In the genomic region with DNA sequence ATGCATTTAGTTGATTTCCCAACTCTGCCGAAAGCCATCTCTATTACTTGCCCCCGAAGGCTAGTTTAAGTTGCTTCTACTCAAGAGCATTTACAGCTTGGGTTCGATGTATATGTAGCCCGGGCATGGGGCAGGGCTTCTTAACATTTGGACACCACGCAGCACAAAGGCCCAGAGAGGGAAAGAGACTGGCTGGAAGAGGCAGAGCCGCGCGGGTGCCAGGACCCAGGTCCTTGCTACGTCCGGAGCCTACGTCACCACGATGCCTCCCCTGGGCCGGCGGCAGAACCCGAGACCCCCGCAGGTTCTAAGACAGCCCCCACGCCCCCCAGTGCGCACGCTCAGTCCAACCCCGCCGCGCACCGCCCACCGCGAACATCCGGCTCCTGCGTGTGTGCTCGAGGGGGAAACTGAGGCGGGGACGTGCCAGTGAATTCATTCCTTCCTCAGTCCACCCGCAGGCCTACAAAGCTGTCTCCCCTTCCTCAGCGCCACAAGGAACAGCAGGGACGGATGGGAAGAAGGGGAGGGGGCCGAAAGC, we compare ENCODE assay signal across 8 cellular contexts. TPM values are rescaled to one million over a fixed set of nuclear protein-coding genes. Genes with fewer than 3 reads are reported as not detected.
DNase-seq lines count a peak whose midpoint lies in the region; ATAC-seq and FAIRE-seq lines count a peak whose summit lies in the region.

No MANE protein-coding gene starts in this region.

- CTCF ChIA-PET in activated naive CD4-positive, alpha-beta T cell treated with anti-CD3 and anti-CD28 coated beads, Interleukin-2, amount 10 ng/mL, durations not matched to agents 7 days and 5 days (lab: Charles Lee), result interaction anchor here (0.8 to 4.4 kb wide), 11 partner anchors 10 to 135 kb away, joined by 3 to 19 read pairs (median 5); no protein-coding TSS in a partner anchor

- H3K27me3 Mint-ChIP-seq in activated naive CD4-positive, alpha-beta T cell treated with anti-CD3 and anti-CD28 coated beads, Interleukin-2, amount 10 ng/mL, durations not matched to agents 7 days and 5 days, result no peaks in the 10 kb centered on the region
- H3K27me3 Mint-ChIP-seq in activated T-helper 17 cell treated with anti-CD3 and anti-CD28 coated beads, Interleukin-2, amount 50 U/mL, for 72 hours, result no peaks in the 10 kb centered on the region

- FAIRE-seq in GM19239 (lab: Jason Lieb, UNC), result no peak

- H3K9me3 Mint-ChIP-seq in activated naive CD4-positive, alpha-beta T cell treated with anti-CD3 and anti-CD28 coated beads, Interleukin-2, amount 10 ng/mL, durations not matched to agents 7 days and 5 days, result no peaks in the 10 kb centered on the region
- no peaks in the 10 kb centered on the region for H3K9me3 Mint-ChIP-seq in activated T-helper 17 cell treated with anti-CD3 and anti-CD28 coated beads, Interleukin-2, amount 50 U/mL, for 72 hours

- H3K27ac Mint-ChIP-seq in activated naive CD4-positive, alpha-beta T cell treated with anti-CD3 and anti-CD28 coated beads, Interleukin-2, amount 10 ng/mL, durations not matched to agents 7 days and 5 days, result peak overlapping the region; percentile 97
- H3K27ac Mint-ChIP-seq in activated T-helper 17 cell treated with anti-CD3 and anti-CD28 coated beads, Interleukin-2, amount 50 U/mL, for 72 hours, result peak overlapping the region; percentile 99

- peak; percentile 11 for ATAC-seq in HG02763 (IDR thresholded peaks at IDR 0.05; ENCODE audit: unreplicated experiment)
- peak; percentile 21 for ATAC-seq in activated T-helper 17 cell treated with anti-CD3 and anti-CD28 coated beads, Interleukin-2, amount 50 U/mL, for 72 hours (replicated peaks)

- H3K4me3 Mint-ChIP-seq in activated naive CD4-positive, alpha-beta T cell treated with anti-CD3 and anti-CD28 coated beads, Interleukin-2, amount 10 ng/mL, durations not matched to agents 7 days and 5 days, result peak overlapping the region; percentile 99
- peak overlapping the region; percentile 99 for H3K4me3 Mint-ChIP-seq in activated T-helper 17 cell treated with anti-CD3 and anti-CD28 coated beads, Interleukin-2, amount 50 U/mL, for 72 hours

- peaks cover 22% of the 10 kb centered on the region for H3K36me3 Mint-ChIP-seq in activated naive CD4-positive, alpha-beta T cell treated with anti-CD3 and anti-CD28 coated beads, Interleukin-2, amount 10 ng/mL, durations not matched to agents 7 days and 5 days
- H3K36me3 Mint-ChIP-seq in activated T-helper 17 cell treated with anti-CD3 and anti-CD28 coated beads, Interleukin-2, amount 50 U/mL, for 72 hours (ENCODE audit: low read depth), result peaks cover 41% of the 10 kb centered on the region

- peak; percentile 73 for DNase-seq in activated naive CD4-positive, alpha-beta T cell treated with anti-CD3 and anti-CD28 coated beads, Interleukin-2, amount 10 ng/mL, durations not matched to agents 7 days and 5 days
- no peak for DNase-seq in activated naive CD4-positive, alpha-beta T cell treated with anti-CD3 and anti-CD28 coated beads, Interleukin-2, amount 50 U/mL, for 16 hours
- DNase-seq in NCI-H1930 (lab: John Stamatoyannopoulos, UW) (peak; percentile 82 to 86), foreskin melanocyte (peak; percentile 46), occipital lobe (lab: John Stamatoyannopoulos, UW) (peak; percentile 75), GM19239 (ENCODE audit: insufficient read length, low spot score) (no peak)

- H3K4me1 Mint-ChIP-seq in activated naive CD4-positive, alpha-beta T cell treated with anti-CD3 and anti-CD28 coated beads, Interleukin-2, amount 10 ng/mL, durations not matched to agents 7 days and 5 days, result peaks cover 37% of the 10 kb centered on the region
- H3K4me1 Mint-ChIP-seq in activated T-helper 17 cell treated with anti-CD3 and anti-CD28 coated beads, Interleukin-2, amount 50 U/mL, for 72 hours, result peaks cover 15% of the 10 kb centered on the region

RNA-seq across cellular contexts. Expression of gene PCIF1, which starts 0.4 kb away (rescaled TPM):
- total RNA-seq in activated T-helper 17 cell treated with anti-CD3 and anti-CD28 coated beads, Interleukin-2, amount 50 U/mL, for 72 hours, result 10 to 100 TPM; 33.1 to 34.3 TPM
- 14.5 TPM for total RNA-seq in occipital lobe

RNA-seq across cellular contexts. Expression of gene PLTP, which starts 22.2 kb away (rescaled TPM):
- 10 to 100 TPM in 1 of 2 donors, 1 to 10 TPM in 1; 6.6 to 12.1 TPM for total RNA-seq in activated T-helper 17 cell treated with anti-CD3 and anti-CD28 coated beads, Interleukin-2, amount 50 U/mL, for 72 hours
- total RNA-seq in occipital lobe, result 19.0 TPM

RNA-seq across cellular contexts. Expression of gene ZNF335, which starts 37.9 kb away (rescaled TPM):
- 10 to 100 TPM; 46.0 to 53.9 TPM for total RNA-seq in activated T-helper 17 cell treated with anti-CD3 and anti-CD28 coated beads, Interleukin-2, amount 50 U/mL, for 72 hours
- 13.9 TPM for total RNA-seq in occipital lobe

RNA-seq across cellular contexts. Expression of gene CTSA, which starts 43.0 kb away (rescaled TPM):
- total RNA-seq in activated T-helper 17 cell treated with anti-CD3 and anti-CD28 coated beads, Interleukin-2, amount 50 U/mL, for 72 hours, result 100 to 1,000 TPM; 117 to 152 TPM
- total RNA-seq in occipital lobe, result 15.8 TPM

RNA-seq across cellular contexts. Expression of gene NEURL2, which starts 43.1 kb away (rescaled TPM):
- total RNA-seq in activated T-helper 17 cell treated with anti-CD3 and anti-CD28 coated beads, Interleukin-2, amount 50 U/mL, for 72 hours, result 1 to 10 TPM; 1.7 to 2.1 TPM
- 2.8 TPM for total RNA-seq in occipital lobe

Comparison
In these comparisons a context has a peak if more than half of its experiments do, and no peak if none do; other contexts are left out.
1. DNase-seq: peak in activated naive CD4-positive, alpha-beta T cell treated with anti-CD3 and anti-CD28 coated beads, Interleukin-2, amount 10 ng/mL, durations not matched to agents 7 days and 5 days (single experiment), NCI-H1930 (2 of 2), foreskin melanocyte (single experiment) and occipital lobe (single experiment); none in activated naive CD4-positive, alpha-beta T cell treated with anti-CD3 and anti-CD28 coated beads, Interleukin-2, amount 50 U/mL, for 16 hours (single experiment) and GM19239 (single experiment).